ENCODE assay signal across 7 cellular contexts in genomic region chr2:95076705-95077520, GRCh38. TPM values are rescaled to one million over a fixed set of nuclear protein-coding genes. Genes with fewer than 3 reads are reported as not detected.
DNase-seq lines count a peak whose midpoint lies in the region; ATAC-seq, FAIRE-seq and TF ChIP-seq lines count a peak whose summit lies in the region.

No MANE protein-coding gene starts in this region.

- peak; percentile 56 for FAIRE-seq in GM12892 (lab: Jason Lieb, UNC)

- TF ChIP-seq POLR2A in GM12892 (IDR thresholded peaks at IDR 0.05; ENCODE audit: low read depth, low read length), result no peak

- peak; percentile 86 for ATAC-seq in HG02763 (IDR thresholded peaks at IDR 0.05; ENCODE audit: unreplicated experiment)
- peak; percentile 86 to 87 for ATAC-seq in activated CD4-positive, CD25-positive, alpha-beta regulatory T cell treated with anti-CD3 and anti-CD28 coated beads, Interleukin-2, amount 50 U/mL, for 24 hours

- DNase-seq in GM12892 (ENCODE audit: insufficient read length) (peak; percentile 79), NCI-H1694 treated with DMSO at 0.1 percent for 48 hours (lab: John Stamatoyannopoulos, UW) (peak; percentile 29), kidney glomerular epithelial cell (lab: John Stamatoyannopoulos, UW) (peak; percentile 24)
- DNase-seq in central memory CD4-positive, alpha-beta T cell, result peak; percentile 83
- DNase-seq in stimulated activated CD4-positive, alpha-beta T cell treated with anti-CD3 and anti-CD28 coated beads, Interleukin-1b, Interleukin-23, amount 100 ng/mL, for 4 hours (ENCODE audit: low read depth in 2 of 2), result peak; percentile 84 to 87

RNA-seq across cellular contexts. Expression of gene MRPS5, which starts 44.7 kb away (rescaled TPM):
- polyA plus RNA-seq in GM12892 (2012; ENCODE audit: missing spikeins), result 60.3 TPM

RNA-seq across cellular contexts. Expression of gene MAL, which starts 51.4 kb away (rescaled TPM):
- 9.1 TPM for polyA plus RNA-seq in GM12892 (2012; ENCODE audit: missing spikeins)

Comparison
In these comparisons a context has a peak if more than half of its experiments do, and no peak if none do; other contexts are left out.
1. Peak in every context shown above with its lines: DNase-seq and ATAC-seq.
2. DNase-seq: peak in every context shown above with its lines; median percentile 86 in stimulated activated CD4-positive, alpha-beta T cell treated with anti-CD3 and anti-CD28 coated beads, Interleukin-1b, Interleukin-23, amount 100 ng/mL, for 4 hours; 83 in central memory CD4-positive, alpha-beta T cell; 79 in GM12892; 29 in NCI-H1694 treated with DMSO at 0.1 percent for 48 hours; 24 in kidney glomerular epithelial cell.